10 cellular contexts compared by ENCODE assay signal in genomic region chr2:172339431-172340010, GRCh38.
DNase-seq lines count a peak whose midpoint lies in the region; ATAC-seq and TF ChIP-seq lines count a peak whose summit lies in the region.
"Had no signal": no experiment of that assay in that cellular context is flagged by ENCODE, and none has a peak within 500 bp of the region (broad histone marks: within the 10 kb centered on the region; RNA-seq: fewer than 3 reads in every experiment).

No MANE protein-coding gene starts in this region.

- WGBS in heart right ventricle, 2 donors = 42 to 56% methylated on average over 6 of the region's 6 CpGs

- DNase-seq in heart right ventricle = no peak
- no peak for DNase-seq in cardiac septum (ENCODE audit: low spot score)
- peak; percentile 30 for DNase-seq in UCSD-AML1 (lab: John Stamatoyannopoulos, UW; ENCODE audit: unreplicated experiment)
- DNase-seq in immature natural killer cell = peak in 1 of 3 donors; percentile 3
- DNase-seq in thoracic aorta (ENCODE audit: low spot score) = no peak
- DNase-seq: central memory CD4-positive, alpha-beta T cell had no signal

- peaks cover 6 to 46% (median 25%) of the 10 kb centered on the region in 9 donors for H3K4me1 ChIP-seq in heart right ventricle
- peaks cover 0 to 15% of the 10 kb centered on the region in 2 donors for H3K4me1 ChIP-seq in thoracic aorta (ENCODE audit: control insufficient read depth in 1 of 2, low read depth in 2 of 2)

- no peak overlapping the region for H3K4me3 ChIP-seq in heart right ventricle
- peak overlapping the region; percentile 36 for H3K4me3 ChIP-seq in thoracic aorta

- H3K4me3 Mint-ChIP-seq in immature natural killer cell = peak overlapping the region; percentile 23 to 76 (median 56)

- peak overlapping the region in 3 of 6 donors; percentile 16 to 29 (median 22) for H3K27ac Mint-ChIP-seq in immature natural killer cell
- H3K27ac Mint-ChIP-seq: progenitor cell of endocrine pancreas had no signal

- H3K9me3 ChIP-seq in heart right ventricle = peaks cover 0 to 10% (median 7%) of the 10 kb centered on the region in 11 donors
- H3K9me3 ChIP-seq in thoracic aorta = no peaks in the 10 kb centered on the region

- peaks cover 0 to 5% (median 0%) of the 10 kb centered on the region in 6 donors for H3K9me3 Mint-ChIP-seq in immature natural killer cell

- H3K27me3 ChIP-seq in heart right ventricle = no peaks in the 10 kb centered on the region
- no peaks in the 10 kb centered on the region for H3K27me3 ChIP-seq in thoracic aorta (replicated peaks; ENCODE audit: insufficient read depth)

- peak in 4 of 8 donors; percentile 18 to 31 (median 28) for ATAC-seq in heart right ventricle
- no peak for ATAC-seq in thoracic aorta (ENCODE audit: insufficient number of reproducible peaks, low FRiP score, low read depth)
- no peak for ATAC-seq in HG02852 (IDR thresholded peaks at IDR 0.05; ENCODE audit: unreplicated experiment)
- no peak for ATAC-seq in GM19455 (IDR thresholded peaks at IDR 0.05; ENCODE audit: unreplicated experiment)
- no peak for ATAC-seq in HG03342 (IDR thresholded peaks at IDR 0.05; ENCODE audit: unreplicated experiment)

- H3K36me3 Mint-ChIP-seq in immature natural killer cell = peaks cover 0 to 10% (median 0%) of the 10 kb centered on the region in 3 donors

- intact Hi-C loops in heart right ventricle (cut with DNase I) = no loop called here
- intact Hi-C loops in cardiac septum (cut with DNase I) = loop anchor here (5.0 to 10.0 kb wide), 2 partner anchors 63 to 125 kb away; no protein-coding TSS in a partner anchor

- H3K27me3 Mint-ChIP-seq in immature natural killer cell (ENCODE audit: low read depth in 3 of 3) = peaks cover 0 to 2% (median 0%) of the 10 kb centered on the region in 3 donors

- TF ChIP-seq CTCF in heart right ventricle (IDR thresholded peaks at IDR 0.05) (peak in 4 of 9 donors; percentile 16 to 42 (median 18)), thoracic aorta (IDR thresholded peaks at IDR 0.05) (no peak)

- peak overlapping the region in 8 of 10 donors; percentile 6 to 75 (median 44) for H3K27ac ChIP-seq in heart right ventricle
- no peak overlapping the region for H3K27ac ChIP-seq in thoracic aorta

- peaks cover 15 to 20% of the 10 kb centered on the region in 2 donors for H3K4me1 Mint-ChIP-seq in immature natural killer cell

- no peaks in the 10 kb centered on the region for H3K36me3 ChIP-seq in heart right ventricle
- H3K36me3 ChIP-seq in thoracic aorta = no peaks in the 10 kb centered on the region

Comparison
In these comparisons a context has a peak if more than half of its experiments do, and no peak if none do; other contexts are left out.
1. H3K27ac ChIP-seq: peak in heart right ventricle (8 of 10); none in thoracic aorta (0 of 2).